Comparison of ENCODE assay signal across 9 cellular contexts in the genomic region with DNA sequence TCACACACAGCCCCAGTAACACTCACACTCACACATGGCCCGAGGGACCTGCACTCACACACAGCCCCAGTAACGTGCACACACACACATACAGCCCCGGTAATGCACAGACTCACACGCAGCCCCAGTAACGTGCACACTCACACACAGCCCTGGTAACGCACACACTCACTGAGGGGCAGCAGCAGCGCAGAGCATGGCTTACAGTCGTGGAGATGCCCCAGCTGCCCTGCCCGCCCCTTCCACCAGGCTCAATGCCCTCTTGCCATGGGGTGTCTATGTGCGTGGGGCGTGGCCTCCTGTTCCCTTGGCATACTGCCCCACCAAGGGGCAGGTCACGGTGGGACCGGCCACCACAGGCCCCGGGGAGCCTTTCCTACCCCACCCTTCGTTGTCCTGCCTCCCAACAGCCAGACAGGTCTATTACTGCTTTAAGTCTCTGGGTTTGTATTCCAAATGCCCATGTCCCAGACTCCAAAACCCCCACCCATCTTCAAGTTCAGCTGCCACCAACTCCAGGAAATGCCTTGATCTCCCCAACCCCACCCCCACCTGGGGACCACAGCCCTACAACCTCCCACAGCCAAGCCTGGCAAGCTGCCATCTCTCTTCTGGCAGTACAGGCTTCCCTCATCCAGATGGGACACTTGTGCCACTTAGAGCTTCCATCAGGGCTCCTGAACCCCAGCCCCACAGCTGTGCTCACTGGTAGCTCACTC. TPM values are rescaled to one million over a fixed set of nuclear protein-coding genes. Genes with fewer than 3 reads are reported as not detected.
DNase-seq lines count a peak whose midpoint lies in the region; ATAC-seq and TF ChIP-seq lines count a peak whose summit lies in the region.
"Had no signal": no experiment of that assay in that cellular context is flagged by ENCODE, and none has a peak within 500 bp of the region (broad histone marks: within the 10 kb centered on the region; RNA-seq: fewer than 3 reads in every experiment).

No MANE protein-coding gene starts in this region.

- H3K27ac ChIP-seq in H9 (ENCODE audit: insufficient read length, low read depth, low read length) (no peak overlapping the region), esophagus muscularis mucosa (replicated peaks in 1 of 4) (peak overlapping the region; percentile 51 to 96 (median 96)), spleen (peak overlapping the region in 6 of 8 donors; percentile 25 to 96 (median 68))
- H3K27ac ChIP-seq: SJSA1 had no signal

- H3K4me1 ChIP-seq in H9 (ENCODE audit: insufficient read depth, low read length) (peaks cover 10% of the 10 kb centered on the region; the same call in 1 of the 2 replicates), esophagus muscularis mucosa (peaks cover 41 to 82% (median 77%) of the 10 kb centered on the region in 4 donors), spleen (peaks cover 53 to 98% (median 92%) of the 10 kb centered on the region in 6 donors)

- TF ChIP-seq EP300 in esophagus muscularis mucosa (IDR thresholded peaks at IDR 0.05), result no peak

- no peaks in the 10 kb centered on the region for H3K79me2 ChIP-seq in H9 (ENCODE audit: insufficient read depth, low read length)

- no peaks in the 10 kb centered on the region for H3K79me1 ChIP-seq in H9 (ENCODE audit: insufficient read depth, low read depth, low read length, poor library complexity, severe bottlenecking)

- H3K9me3 Mint-ChIP-seq in H9, result no peaks in the 10 kb centered on the region

- peak overlapping the region in 2 of 4 donors; percentile 18 to 33 for H3K4me3 ChIP-seq in esophagus muscularis mucosa
- peak overlapping the region in 1 of 8 donors; percentile 13 for H3K4me3 ChIP-seq in spleen
- H3K4me3 ChIP-seq: SJSA1 had no signal

- H3K36me3 Mint-ChIP-seq in H9 (ENCODE audit: insufficient read depth in 1 of 3, low read depth in 3 of 3) (peaks cover 18 to 32% (median 31%) of the 10 kb centered on the region in 3 experiments; a peak in 6 of 7 replicates), T-helper 17 cell (ENCODE audit: low read depth) (no peaks in the 10 kb centered on the region)

- TF ChIP-seq CTCF in H9 (conservative IDR thresholded peaks at IDR 0.05) (no peak), esophagus muscularis mucosa (IDR thresholded peaks at IDR 0.05) (no peak), spleen (IDR thresholded peaks at IDR 0.05 in 8 of 11, conservative IDR thresholded peaks at IDR 0.05 in 3 of 11) (no peak)

- H3K36me3 ChIP-seq in esophagus muscularis mucosa (peaks cover 0 to 2% (median 0%) of the 10 kb centered on the region in 4 donors), spleen (no peaks in the 10 kb centered on the region)
- H3K36me3 ChIP-seq: SJSA1 had no signal

- H4K5ac ChIP-seq in H9 (ENCODE audit: insufficient read length, low read depth, low read length), result no peak overlapping the region

- no CpG with 5 or more reads among the region's 15 CpGs for WGBS in H9 (ENCODE audit: extremely low coverage, insufficient read length, low lambda C conversion rate)
- 41% methylated on average over 9 of the region's 15 CpGs for WGBS in esophagus muscularis mucosa
- 15 to 43% (median 36%) methylated on average over 11 to 15 of the region's 15 CpGs for WGBS in spleen, 5 donors

- H3K9me3 ChIP-seq in H9 (ENCODE audit: control insufficient read depth, low read depth, low read length) (no peaks in the 10 kb centered on the region), T-helper 17 cell (ENCODE audit: control insufficient read depth, low read length, poor library complexity, severe bottlenecking) (no peaks in the 10 kb centered on the region), esophagus muscularis mucosa (no peaks in the 10 kb centered on the region), spleen (no peaks in the 10 kb centered on the region)
- H3K9me3 ChIP-seq: SJSA1 had no signal

- H2BK5ac ChIP-seq in H9 (ENCODE audit: insufficient read length, low read length), result no peak overlapping the region

- H3K27ac Mint-ChIP-seq in H9, result peak overlapping the region in 1 of 3 experiments; percentile 85; a peak in 1 of 7 replicates
- peak overlapping the region; percentile 94 for H3K27ac Mint-ChIP-seq in T-helper 17 cell

- no peak overlapping the region for H2AK5ac ChIP-seq in H9 (ENCODE audit: insufficient read length, low read length)

- H3K18ac ChIP-seq in H9 (ENCODE audit: insufficient read length, low read depth, low read length), result no peak overlapping the region

- no peak overlapping the region for H3K4me2 ChIP-seq in H9 (ENCODE audit: insufficient read depth, insufficient read length, low read length)

- H2BK20ac ChIP-seq in H9 (ENCODE audit: low read depth, low read length, poor library complexity, severe bottlenecking), result no peak overlapping the region

- H3K9ac ChIP-seq in H9 (ENCODE audit: extremely low read depth, insufficient read length, low read length), result no peak overlapping the region

- no peak overlapping the region for H3K4ac ChIP-seq in H9 (ENCODE audit: low read depth, low read length)

- DNase-seq in H9 (peak; percentile 25), T-helper 17 cell (peak in 2 of 3 donors; percentile 31 to 44), esophagus muscularis mucosa (ENCODE audit: extremely low spot score) (no peak), spleen (peak; percentile 81), NCI-H2227 treated with DMSO at 0.1 percent for 48 hours (lab: John Stamatoyannopoulos, UW) (no peak), globus pallidus (ENCODE audit: low spot score) (no peak)

- H2AFZ ChIP-seq in H9 (ENCODE audit: low read length), result no peak overlapping the region

- H3K4me3 Mint-ChIP-seq in H9, result peak overlapping the region in 1 of 2 experiments; percentile 38; a peak in 1 of 5 replicates
- H3K4me3 Mint-ChIP-seq in T-helper 17 cell, result peak overlapping the region; percentile 85

- H2BK15ac ChIP-seq in H9 (ENCODE audit: low read depth, low read length), result no peak overlapping the region

- H3K27me3 ChIP-seq in H9 (ENCODE audit: insufficient read depth, low read length) (no peaks in the 10 kb centered on the region; the same call in 1 of the 2 replicates), esophagus muscularis mucosa (no peaks in the 10 kb centered on the region), spleen (replicated peaks in 1 of 7) (peaks cover 0 to 23% (median 4%) of the 10 kb centered on the region in 7 donors)
- H3K27me3 ChIP-seq: SJSA1 had no signal

- ATAC-seq in T-helper 17 cell (no peak), HG02623 (IDR thresholded peaks at IDR 0.05; ENCODE audit: unreplicated experiment) (no peak), HG02970 (IDR thresholded peaks at IDR 0.05; ENCODE audit: low FRiP score, unreplicated experiment) (no peak)

- no peak overlapping the region for H2BK120ac ChIP-seq in H9 (ENCODE audit: low read depth, low read length, poor library complexity, severe bottlenecking)

- H3K56ac ChIP-seq in H9 (ENCODE audit: insufficient read length, low read depth, low read length), result no peak overlapping the region

- H3K4me1 Mint-ChIP-seq in H9, result peaks cover 65 to 67% of the 10 kb centered on the region in 2 experiments
- H3K4me1 Mint-ChIP-seq in T-helper 17 cell, result peaks cover 73% of the 10 kb centered on the region

- H4K20me1 ChIP-seq in H9 (ENCODE audit: control insufficient read depth, insufficient read depth, insufficient read length), result no peaks in the 10 kb centered on the region

- H4K8ac ChIP-seq in H9 (replicated peaks; ENCODE audit: insufficient read length, low read depth, low read length), result no peak overlapping the region

- no peak overlapping the region for H3T11ph ChIP-seq in H9 (ENCODE audit: low read length)

- no peak overlapping the region for H2BK12ac ChIP-seq in H9 (ENCODE audit: insufficient read length, low read depth, low read length)

- H4K91ac ChIP-seq in H9 (ENCODE audit: insufficient read length, low read depth, low read length), result no peak overlapping the region

- TF ChIP-seq POLR2A in esophagus muscularis mucosa (IDR thresholded peaks at IDR 0.05; ENCODE audit: low read depth), result no peak
- no peak for TF ChIP-seq POLR2A in spleen (IDR thresholded peaks at IDR 0.05)

- intact Hi-C loops in esophagus muscularis mucosa (cut with DNase I) (loop anchor here (10.0 kb wide), 1 partner anchor 349 kb away; a partner anchor contains a TSS), spleen (cut with DNase I; ENCODE audit: low total_unique reads) (no loop called here)

- H3K27me3 Mint-ChIP-seq in H9 (ENCODE audit: low read depth), result peaks cover 35% of the 10 kb centered on the region
- H3K27me3 Mint-ChIP-seq in T-helper 17 cell, result no peaks in the 10 kb centered on the region

- H3K14ac ChIP-seq in H9 (ENCODE audit: insufficient read depth, low read length), result no peak overlapping the region

- H3K23me2 ChIP-seq in H9 (ENCODE audit: insufficient read length, low read depth, low read length, poor library complexity, severe bottlenecking), result peaks cover 13% of the 10 kb centered on the region

- H3K23ac ChIP-seq in H9 (ENCODE audit: insufficient read length, low read depth, low read length), result no peak overlapping the region

RNA-seq across cellular contexts. Expression of a gene that starts 2.6 kb away (rescaled TPM):
- 6.6 and 8.2 TPM in 2 replicates for total RNA-seq in H9 (2021)
- total RNA-seq in T-helper 17 cell, result 1 to 10 TPM; 3.1 to 4.9 TPM
- 10 to 100 TPM; 22.7 to 54.9 (median 36.9) TPM for total RNA-seq in esophagus muscularis mucosa
- total RNA-seq in spleen, result 10 to 100 TPM in 2 of 7 donors, 1 to 10 TPM in 5; 7.0 to 14.8 (median 7.9) TPM
- polyA plus RNA-seq in spleen, result 1 to 10 TPM; 4.6 to 7.7 (median 4.8) TPM

RNA-seq across cellular contexts. Expression of a gene that starts 8.7 kb away (rescaled TPM):
- 11.7 and 12.1 TPM in 2 replicates for total RNA-seq in H9 (2021)
- 1 to 10 TPM; 1.6 to 2.8 TPM for total RNA-seq in T-helper 17 cell
- under 1 TPM in 3 of 4 donors, not detected in 1; under 0.01 to 0.34 (median 0.17) TPM for total RNA-seq in esophagus muscularis mucosa
- total RNA-seq in spleen, result 10 to 100 TPM in 6 of 7 donors, 1 to 10 TPM in 1; 7.3 to 23.8 (median 13.6) TPM
- polyA plus RNA-seq in spleen, result 1 to 10 TPM; 5.2 to 9.7 (median 9.3) TPM
- total RNA-seq: SJSA1 had no signal

RNA-seq across cellular contexts. Expression of a gene that starts 47.5 kb away (rescaled TPM):
- total RNA-seq in H9 (2021), result 13.1 and 13.2 TPM in 2 replicates
- total RNA-seq in T-helper 17 cell, result 1 to 10 TPM; 1.8 to 2.6 TPM
- total RNA-seq in esophagus muscularis mucosa, result 10 to 100 TPM; 14.5 to 36.7 (median 29.4) TPM
- total RNA-seq in spleen, result 10 to 100 TPM in 6 of 7 donors, 1 to 10 TPM in 1; 7.3 to 19.8 (median 16.1) TPM
- 10 to 100 TPM in 1 of 3 donors, 1 to 10 TPM in 2; 4.1 to 10.0 (median 5.5) TPM for polyA plus RNA-seq in spleen

Comparison
In these comparisons a context has a peak if more than half of its experiments do, and no peak if none do; other contexts are left out.
1. DNase-seq: peak in H9 (single experiment), T-helper 17 cell (2 of 3) and spleen (single experiment); none in esophagus muscularis mucosa (single experiment), NCI-H2227 treated with DMSO at 0.1 percent for 48 hours (single experiment) and globus pallidus (single experiment).